In the genomic region with DNA sequence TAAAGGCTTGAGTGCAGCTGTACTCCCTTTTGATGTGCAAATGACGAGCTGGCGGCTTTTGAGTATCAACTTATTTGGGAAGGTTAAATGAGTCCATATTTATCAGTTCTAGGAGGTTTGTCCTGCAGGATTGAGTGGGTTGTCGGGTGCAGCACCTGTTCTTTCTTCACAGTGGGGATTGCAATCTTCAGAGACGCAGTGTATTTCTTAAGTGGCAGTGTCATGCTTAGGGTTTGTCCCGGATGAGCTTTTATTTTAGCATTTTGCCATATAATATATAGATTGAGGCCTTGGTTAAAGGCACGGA, we compare ENCODE assay signal across 8 cellular contexts. TPM values are rescaled to one million over a fixed set of nuclear protein-coding genes. Genes with fewer than 3 reads are reported as not detected.
DNase-seq lines count a peak whose midpoint lies in the region; ATAC-seq and TF ChIP-seq lines count a peak whose summit lies in the region.

No MANE protein-coding gene starts in this region.

- no peaks in the 10 kb centered on the region for H3K27me3 ChIP-seq in A673 (replicated peaks; ENCODE audit: insufficient read depth, low read depth, low read length, poor library complexity)
- H3K27me3 ChIP-seq in HUES48 (ENCODE audit: control insufficient read depth, insufficient read depth, low read length), result peaks cover 6% of the 10 kb centered on the region; the same call in 1 of the 2 replicates
- no peaks in the 10 kb centered on the region for H3K27me3 ChIP-seq in mammary epithelial cell (ENCODE audit: insufficient read depth, low read length)
- no peaks in the 10 kb centered on the region for H3K27me3 ChIP-seq in mononuclear cell (ENCODE audit: insufficient read depth, low read length)

- dilution Hi-C loops in mammary epithelial cell (cut with HindIII; ENCODE audit: low sequenced_read_pairs), result no loop called here

- H3K4me2 ChIP-seq in mammary epithelial cell (ENCODE audit: insufficient read depth, low read depth, low read length), result peak overlapping the region; percentile 89

- H3K27ac ChIP-seq in A673 (ENCODE audit: low read depth, low read length, poor library complexity, severe bottlenecking) (no peak overlapping the region), HUES48 (ENCODE audit: low read depth, low read length) (peak overlapping the region; percentile 91), mammary epithelial cell (ENCODE audit: insufficient read depth, low read depth, low read length) (no peak overlapping the region)

- H3K4me1 ChIP-seq in A673 (ENCODE audit: insufficient read depth, low read length, poor library complexity, severe bottlenecking), result peaks cover 5% of the 10 kb centered on the region
- peaks cover 15% of the 10 kb centered on the region; the same call in 1 of the 2 replicates for H3K4me1 ChIP-seq in HUES48 (ENCODE audit: control insufficient read depth, insufficient read depth, low read length)
- peaks cover 16% of the 10 kb centered on the region for H3K4me1 ChIP-seq in mammary epithelial cell (ENCODE audit: insufficient read depth, low read length)
- peaks cover 15% of the 10 kb centered on the region for H3K4me1 ChIP-seq in mononuclear cell (ENCODE audit: insufficient read depth, low read length)

- H3K9me3 ChIP-seq in A673 (ENCODE audit: low read depth, low read length, poor library complexity, severe bottlenecking) (no peaks in the 10 kb centered on the region), HUES48 (ENCODE audit: control insufficient read depth, insufficient read depth, low read length) (no peaks in the 10 kb centered on the region), mammary epithelial cell (replicated peaks; ENCODE audit: insufficient read depth, low read length) (no peaks in the 10 kb centered on the region), mononuclear cell (ENCODE audit: low read depth, low read length) (no peaks in the 10 kb centered on the region)

- POLR2A ChIA-PET in A673 (lab: Charles Lee; ENCODE audit: low non-redundant PET), result no interaction called here

- CTCF ChIA-PET in A673 (lab: Charles Lee), result interaction anchor here (2.6 kb wide), 1 partner anchor 250 kb away, joined by 8 read pairs; no protein-coding TSS in a partner anchor
- CTCF ChIA-PET in mammary epithelial cell (lab: Charles Lee; ENCODE audit: low non-redundant PET), result interaction anchor here (3.1 kb wide), 1 partner anchor 411 kb away, joined by 50 read pairs; no protein-coding TSS in a partner anchor

- ATAC-seq in HG02938 (IDR thresholded peaks at IDR 0.05; ENCODE audit: unreplicated experiment) (no peak), HG02973 (IDR thresholded peaks at IDR 0.05; ENCODE audit: unreplicated experiment) (no peak)

- peak overlapping the region; percentile 99 for H2AFZ ChIP-seq in mammary epithelial cell (ENCODE audit: low read depth, low read length)

- TF ChIP-seq CTCF in A673 (conservative IDR thresholded peaks at IDR 0.05; ENCODE audit: low read depth, low read length) (no peak), mammary epithelial cell (conservative IDR thresholded peaks at IDR 0.05 in 1 of 2, IDR thresholded peaks at IDR 0.05 in 1 of 2; ENCODE audit: extremely low read depth in 1 of 2, insufficient read depth in 1 of 2, low read depth in 1 of 2, low read length in 2 of 2) (no peak)

- no peaks in the 10 kb centered on the region for H3K36me3 ChIP-seq in A673 (ENCODE audit: insufficient read depth, low read length, poor library complexity, severe bottlenecking)
- no peaks in the 10 kb centered on the region for H3K36me3 ChIP-seq in HUES48 (ENCODE audit: control insufficient read depth, insufficient read depth, low read length)
- no peaks in the 10 kb centered on the region for H3K36me3 ChIP-seq in mammary epithelial cell (ENCODE audit: insufficient read depth, low read length)

- H3K4me3 ChIP-seq in A673 (ENCODE audit: low read depth, low read length, poor library complexity, severe bottlenecking), result peak overlapping the region; percentile 68
- peak overlapping the region; percentile 91 for H3K4me3 ChIP-seq in HUES48 (ENCODE audit: low read depth, low read length)
- peak overlapping the region; percentile 69 to 98 (median 97) for H3K4me3 ChIP-seq in mammary epithelial cell (replicated peaks in 1 of 3; ENCODE audit: insufficient read depth in 1 of 3, low read depth in 2 of 3, low read length in 3 of 3)
- peak overlapping the region; percentile 95 for H3K4me3 ChIP-seq in mononuclear cell (ENCODE audit: low read length)

- 13% methylated on average over 6 of the region's 6 CpGs for WGBS in mammary epithelial cell (ENCODE audit: low coverage, missing lambda C conversion rate)

- no peak overlapping the region for H3K9ac ChIP-seq in HUES48 (ENCODE audit: low read depth, low read length)
- H3K9ac ChIP-seq in mammary epithelial cell (ENCODE audit: insufficient read depth, low read length), result peak overlapping the region; percentile 41

- in situ Hi-C loops in mammary epithelial cell (cut with MboI; ENCODE audit: low sequenced_read_pairs in 2 of 2), result loop anchor here in 1 of 2 donors (5.0 to 25.0 kb wide), 2 partner anchors 246 to 549 kb away; no protein-coding TSS in a partner anchor

- H4K20me1 ChIP-seq in mammary epithelial cell (ENCODE audit: insufficient read depth, low read length), result no peaks in the 10 kb centered on the region

- peaks cover 21% of the 10 kb centered on the region for H3K79me2 ChIP-seq in mammary epithelial cell (ENCODE audit: insufficient read depth, low read length)

- no TSS peak for BruUV-seq in A673 (replicated peaks; lab: Mats Ljungman, UMichigan)
- BruUV-seq in mammary epithelial cell (replicated peaks; lab: Mats Ljungman, UMichigan), result TSS peak; percentile 18

- no peak for DNase-seq in A673 (ENCODE audit: low spot score)
- no peak for DNase-seq in mammary epithelial cell
- DNase-seq in central memory CD4-positive, alpha-beta T cell, result no peak
- DNase-seq in NCI-H1436 treated with DMSO at 0.1 percent for 48 hours (lab: John Stamatoyannopoulos, UW), result no peak

- intact Hi-C loops in A673 (cut with micrococcal nuclease; ENCODE audit: unreplicated experiment) (loop anchor here (2.0 to 5.0 kb wide), 4 partner anchors 191 to 657 kb away; no protein-coding TSS in a partner anchor), mammary epithelial cell (cut with micrococcal nuclease) (loop anchor here (2.0 kb wide), 2 partner anchors 427 to 657 kb away; a partner anchor contains a TSS)

RNA-seq across cellular contexts. Expression of a gene that starts 1.2 kb away (rescaled TPM):
- total RNA-seq in A673 (2021) (11.0 and 11.6 TPM in 2 replicates), mammary epithelial cell (10 to 100 TPM; 14.4 to 22.0 TPM), mononuclear cell (32.1 TPM)
- 12.7 TPM for polyA plus RNA-seq in mammary epithelial cell
- polyA minus RNA-seq in mammary epithelial cell, result 63.8 TPM
